ENCODE assay signal across 1 cellular context in genomic region chr6:110055387-110055735, GRCh38.
TF ChIP-seq lines count a peak whose summit lies in the region.

No MANE protein-coding gene starts in this region.

TF ChIP-seq in HepG2, 621 proteins besides CTCF, POLR2A, EP300 and RAD21 (continued from another document):
- TF ChIP-seq SRSF1 (optimal IDR thresholded peaks at IDR 0.05; ENCODE audit: low read depth, low read length) (no peak), ZNF737 (CRISPR knock-in tag; IDR thresholded peaks at IDR 0.05; ENCODE audit: borderline replicate concordance) (no peak), PRDM4 (CRISPR knock-in tag; IDR thresholded peaks at IDR 0.05; ENCODE audit: borderline replicate concordance) (no peak), KDM2A (CRISPR knock-in tag; IDR thresholded peaks at IDR 0.05; ENCODE audit: borderline replicate concordance, low read depth) (no peak)
